In the genomic region with DNA sequence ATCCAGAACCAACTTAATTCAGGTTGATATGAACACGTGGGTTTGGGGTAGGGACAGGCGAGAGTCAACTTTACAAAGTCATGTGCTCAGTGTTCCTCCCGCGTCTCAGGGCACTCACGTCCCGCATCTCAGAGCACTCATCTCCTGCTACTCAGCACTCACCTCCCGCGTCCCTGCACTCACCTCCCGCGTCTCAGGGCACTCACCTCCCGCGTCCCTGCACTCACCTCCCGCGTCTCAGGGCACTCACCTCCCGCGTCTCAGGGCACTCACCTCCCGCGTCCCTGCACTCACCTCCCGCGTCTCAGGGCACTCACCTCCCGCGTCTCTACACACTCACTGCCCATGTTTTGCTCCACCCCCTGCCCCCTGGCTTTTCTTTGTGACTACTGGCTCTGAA, we compare ENCODE assay signal across 7 cellular contexts. TPM values are rescaled to one million over a fixed set of nuclear protein-coding genes. Genes with fewer than 3 reads are reported as not detected.
"Had no signal": no experiment of that assay in that cellular context is flagged by ENCODE, and none has a peak within 500 bp of the region (broad histone marks: within the 10 kb centered on the region; RNA-seq: fewer than 3 reads in every experiment).

No MANE protein-coding gene starts in this region.

RNA-seq across cellular contexts. Expression of gene NKX1-1, which starts 33.7 kb away (rescaled TPM):
- total RNA-seq: GM23248, H4, H7, HepG2, HFFc6, HT1080 had no signal
- polyA plus RNA-seq: GM23248, HepG2, IgD-negative memory B cell had no signal
